8 cellular contexts compared by ENCODE assay signal in genomic region chr15:90221251-90221900, GRCh38. TPM values are rescaled to one million over a fixed set of nuclear protein-coding genes. Genes with fewer than 3 reads are reported as not detected.
DNase-seq lines count a peak whose midpoint lies in the region; ATAC-seq and TF ChIP-seq lines count a peak whose summit lies in the region.

No MANE protein-coding gene starts in this region.

- in situ Hi-C loops in GM23248 (cut with MboI), result no loop called here
- in situ Hi-C loops in astrocyte of the spinal cord (cut with HindIII; ENCODE audit: low sequenced_read_pairs), result no loop called here
- in situ Hi-C loops in gastrocnemius medialis (cut with MboI; ENCODE audit: low sequenced_read_pairs in 4 of 4), result loop anchor here in 1 of 4 donors (25.0 kb wide), 1 partner anchor 309 kb away; the partner anchor contains the start of gene ARPIN

- H3K4me2 ChIP-seq in GM23248 (ENCODE audit: unreplicated experiment) (no peak overlapping the region), hepatocyte (no peak overlapping the region)

- H3F3A ChIP-seq in GM23248 (ENCODE audit: insufficient read depth), result no peaks in the 10 kb centered on the region

- 50 to 51% methylated on average over 14 of the region's 14 CpGs for WGBS in GM23248 (ENCODE audit: low coverage in 1 of 2, low lambda C conversion rate in 2 of 2, missing lambda C conversion rate in 2 of 2), 2 experiments
- WGBS in hepatocyte (ENCODE audit: low lambda C conversion rate, missing lambda C conversion rate), result 59% methylated on average over 14 of the region's 14 CpGs

- no peak overlapping the region for H3K9ac ChIP-seq in GM23248

- TF ChIP-seq POLR2A in gastrocnemius medialis (IDR thresholded peaks at IDR 0.05), result no peak

- no peaks in the 10 kb centered on the region for H3K27me3 ChIP-seq in GM23248 (replicated peaks; ENCODE audit: insufficient read depth)
- no peaks in the 10 kb centered on the region for H3K27me3 ChIP-seq in hepatocyte
- no peaks in the 10 kb centered on the region for H3K27me3 ChIP-seq in gastrocnemius medialis

- H3K9me3 ChIP-seq in GM23248 (ENCODE audit: low read depth), result no peaks in the 10 kb centered on the region
- H3K9me3 ChIP-seq in hepatocyte (ENCODE audit: low read depth), result no peaks in the 10 kb centered on the region
- no peaks in the 10 kb centered on the region for H3K9me3 ChIP-seq in gastrocnemius medialis

- ATAC-seq in gastrocnemius medialis (peak; percentile 91 to 94), GM21529 (IDR thresholded peaks at IDR 0.05; ENCODE audit: unreplicated experiment) (no peak), HG02840 (IDR thresholded peaks at IDR 0.05; ENCODE audit: low FRiP score, unreplicated experiment) (no peak)

- no peak overlapping the region for H3K27ac ChIP-seq in GM23248
- H3K27ac ChIP-seq in hepatocyte, result no peak overlapping the region
- peak overlapping the region in 3 of 4 donors; percentile 20 to 42 (median 37) for H3K27ac ChIP-seq in gastrocnemius medialis

- H3K79me2 ChIP-seq in GM23248 (ENCODE audit: insufficient read depth) (no peaks in the 10 kb centered on the region), hepatocyte (peaks cover 14% of the 10 kb centered on the region)

- H4K20me1 ChIP-seq in GM23248 (ENCODE audit: insufficient read depth) (no peaks in the 10 kb centered on the region), hepatocyte (ENCODE audit: insufficient read depth, poor library complexity, severe bottlenecking) (no peaks in the 10 kb centered on the region)

- no peaks in the 10 kb centered on the region for H3K9me2 ChIP-seq in GM23248 (ENCODE audit: insufficient read depth)
- H3K9me2 ChIP-seq in hepatocyte (replicated peaks; ENCODE audit: insufficient read depth), result no peaks in the 10 kb centered on the region

- intact Hi-C loops in gastrocnemius medialis (cut with DNase I; ENCODE audit: low total_unique reads), result loop anchor here (10.0 kb wide), 1 partner anchor 457 kb away; no protein-coding TSS in a partner anchor

- peak; percentile 37 for DNase-seq in CMK (ENCODE audit: low read depth)
- peak; percentile 91 for DNase-seq in GM23248
- peak; percentile 16 for DNase-seq in NCI-H774 (lab: John Stamatoyannopoulos, UW)
- DNase-seq in astrocyte of the spinal cord (ENCODE audit: low read depth, low spot score), result peak; percentile 74
- peak; percentile 84 for DNase-seq in hepatocyte (ENCODE audit: low spot score)
- peak; percentile 75 to 80 for DNase-seq in gastrocnemius medialis

- H3K4me1 ChIP-seq in GM23248 (ENCODE audit: insufficient read depth) (no peaks in the 10 kb centered on the region), hepatocyte (ENCODE audit: insufficient read depth) (no peaks in the 10 kb centered on the region), gastrocnemius medialis (peaks cover 6 to 9% of the 10 kb centered on the region in 2 donors)

- H3K4me3 ChIP-seq in GM23248, result no peak overlapping the region
- no peak overlapping the region for H3K4me3 ChIP-seq in astrocyte of the spinal cord (ENCODE audit: low read depth, low read length)
- no peak overlapping the region for H3K4me3 ChIP-seq in hepatocyte
- no peak overlapping the region for H3K4me3 ChIP-seq in gastrocnemius medialis

- H3K36me3 ChIP-seq in GM23248 (ENCODE audit: low read depth) (no peaks in the 10 kb centered on the region), hepatocyte (replicated peaks; ENCODE audit: insufficient read depth, low read depth) (no peaks in the 10 kb centered on the region), gastrocnemius medialis (peaks cover 0 to 26% of the 10 kb centered on the region in 2 donors)

- no peak overlapping the region for H2AFZ ChIP-seq in GM23248
- no peak overlapping the region for H2AFZ ChIP-seq in hepatocyte

- TF ChIP-seq CTCF in astrocyte of the spinal cord (IDR thresholded peaks at IDR 0.05; ENCODE audit: low read depth, low read length), result peak; percentile 88
- peak; percentile 57 for TF ChIP-seq CTCF in hepatocyte (IDR thresholded peaks at IDR 0.05; ENCODE audit: poor library complexity)
- peak; percentile 51 to 91 (median 86) for TF ChIP-seq CTCF in gastrocnemius medialis (IDR thresholded peaks at IDR 0.05 in 4 of 5, conservative IDR thresholded peaks at IDR 0.05 in 1 of 5)

RNA-seq across cellular contexts. Expression of gene CIB1, which starts 12.4 kb away (rescaled TPM):
- 30.7 and 45.8 TPM in 2 replicates for total RNA-seq in GM23248 (2014; rRNA removed; shearing (Covaris generic))
- polyA plus RNA-seq in GM23248 (2016; fragmentation: Nextera tagmentation; extraction: Ambion mirVana), result 123 and 129 TPM in 2 replicates
- 49.6 and 53.3 TPM in 2 replicates for total RNA-seq in hepatocyte
- 161 and 163 TPM in 2 replicates for polyA plus RNA-seq in hepatocyte
- total RNA-seq in gastrocnemius medialis, result 10 to 100 TPM; 15.5 to 43.4 (median 30.7) TPM

RNA-seq across cellular contexts. Expression of gene GDPGP1, which starts 12.6 kb away (rescaled TPM):
- 9.0 TPM in 2 replicates for total RNA-seq in GM23248 (2014; rRNA removed; shearing (Covaris generic))
- polyA plus RNA-seq in GM23248 (2016; fragmentation: Nextera tagmentation; extraction: Ambion mirVana) (1.3 TPM in 2 replicates), hepatocyte (0.56 and 1.7 TPM in 2 replicates)
- total RNA-seq in hepatocyte (5.1 and 6.8 TPM in 2 replicates), gastrocnemius medialis (1 to 10 TPM; 1.8 to 6.9 (median 4.3) TPM)

RNA-seq across cellular contexts. Expression of gene SEMA4B, which starts 20.2 kb away (rescaled TPM):
- total RNA-seq in GM23248 (2014; rRNA removed; shearing (Covaris generic)), result 3.2 and 3.6 TPM in 2 replicates
- polyA plus RNA-seq in GM23248 (2016; fragmentation: Nextera tagmentation; extraction: Ambion mirVana) (4.5 and 4.7 TPM in 2 replicates), hepatocyte (43.5 and 47.9 TPM in 2 replicates)
- total RNA-seq in hepatocyte (19.2 and 27.8 TPM in 2 replicates), gastrocnemius medialis (10 to 100 TPM in 1 of 4 donors, 1 to 10 TPM in 3; 2.1 to 12.1 (median 6.4) TPM)

RNA-seq across cellular contexts. Expression of gene TTLL13, which starts 28.0 kb away (rescaled TPM):
- total RNA-seq in GM23248 (2014; rRNA removed; shearing (Covaris generic)), result not detected in 2 replicates
- polyA plus RNA-seq in GM23248 (2016; fragmentation: Nextera tagmentation; extraction: Ambion mirVana), result not detected in 2 replicates
- total RNA-seq in hepatocyte, result not detected in 2 replicates
- polyA plus RNA-seq in hepatocyte, result 0.27 TPM in 1 of 2 replicates, not detected in the other
- total RNA-seq in gastrocnemius medialis, result not detected

RNA-seq across cellular contexts. Expression of gene NGRN, which starts 44.1 kb away (rescaled TPM):
- 98.8 and 122 TPM in 2 replicates for total RNA-seq in GM23248 (2014; rRNA removed; shearing (Covaris generic))
- polyA plus RNA-seq in GM23248 (2016; fragmentation: Nextera tagmentation; extraction: Ambion mirVana), result 99.5 and 107 TPM in 2 replicates
- total RNA-seq in hepatocyte, result 62.3 and 65.9 TPM in 2 replicates
- 60.0 and 60.2 TPM in 2 replicates for polyA plus RNA-seq in hepatocyte
- total RNA-seq in gastrocnemius medialis, result 100 to 1,000 TPM; 160 to 323 (median 274) TPM

Comparison
In these comparisons a context has a peak if more than half of its experiments do, and no peak if none do; other contexts are left out.
1. DNase-seq: peak in every context shown above with its lines; median percentile 91 in GM23248; 84 in hepatocyte; 78 in gastrocnemius medialis; 74 in astrocyte of the spinal cord; 37 in CMK; 16 in NCI-H774.
2. H3K27ac ChIP-seq: peak in gastrocnemius medialis (3 of 4); none in GM23248 (single experiment) and hepatocyte (single experiment).
3. ATAC-seq: peak in gastrocnemius medialis (2 of 2); none in GM21529 (single experiment) and HG02840 (single experiment).
4. Peak in every context shown above with its lines, with median percentiles within 50 percentile points of each other: CTCF ChIP-seq.